ENCODE assay signal across 11 cellular contexts in the genomic region with DNA sequence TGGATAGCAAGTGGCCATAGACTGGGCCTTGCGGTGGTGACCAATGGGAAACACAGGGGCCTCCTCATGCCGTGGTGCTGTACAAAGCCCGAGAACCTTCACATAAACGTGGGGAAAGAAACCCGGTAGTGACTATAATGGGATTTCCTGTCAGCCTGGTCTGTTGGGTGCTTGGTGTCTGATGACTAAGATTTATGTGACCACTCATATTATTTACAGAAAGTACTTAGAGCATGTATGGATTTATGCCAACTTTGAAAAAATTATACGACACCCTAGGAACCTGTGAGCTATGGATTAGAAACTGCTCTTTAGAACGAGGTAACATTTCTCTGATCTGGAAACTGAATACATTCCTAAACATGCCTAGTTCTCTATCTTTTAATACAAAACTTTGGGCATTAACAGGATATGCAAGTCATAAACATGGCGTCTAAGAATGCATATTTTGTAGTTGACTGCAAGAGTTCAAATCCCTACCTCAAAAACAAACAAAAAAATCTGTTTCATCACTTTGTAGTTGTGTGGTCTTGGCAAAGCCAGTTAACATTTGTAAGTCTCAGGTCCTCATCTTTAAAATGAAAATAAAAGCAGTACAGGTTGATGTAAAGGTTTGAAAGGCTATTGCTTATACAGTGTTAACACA.
A peak's percentile ranks its signal among the peaks of the same experiment; 100 is the strongest.
DNase-seq lines count a peak whose midpoint lies in the region; ATAC-seq, FAIRE-seq and TF ChIP-seq lines count a peak whose summit lies in the region.
"Had no signal": no experiment of that assay in that cellular context is flagged by ENCODE, and none has a peak within 500 bp of the region (broad histone marks: within the 10 kb centered on the region; RNA-seq: fewer than 3 reads in every experiment).

No MANE protein-coding gene starts in this region.

- H3K4me3 ChIP-seq in astrocyte (ENCODE audit: insufficient read depth, low read depth, low read length) (no peak overlapping the region), retinal pigment epithelial cell (ENCODE audit: low read length) (no peak overlapping the region)

- DNase-seq in H54 (ENCODE audit: insufficient read length, low spot score) (peak; percentile 12), MV-4-11 (lab: John Stamatoyannopoulos, UW) (peak; percentile 77), astrocyte (ENCODE audit: low read depth) (peak; percentile 49), retinal pigment epithelial cell (ENCODE audit: low read depth) (peak; percentile 90), activated gamma-delta T cell (lab: John Stamatoyannopoulos, UW) (no peak), T1000 (lab: John Stamatoyannopoulos, UW) (no peak)
- DNase-seq: glutamatergic neuron, left colon, WERI-Rb-1 had no signal

- H3K27ac ChIP-seq in astrocyte (ENCODE audit: low read depth, low read length), result no peak overlapping the region
- H3K27ac ChIP-seq: WERI-Rb-1 had no signal

- no peaks in the 10 kb centered on the region for H3K9me3 ChIP-seq in astrocyte (ENCODE audit: insufficient read depth, low read depth, low read length)

- TF ChIP-seq CTCF in astrocyte (IDR thresholded peaks at IDR 0.05; ENCODE audit: insufficient read depth, low read depth, low read length) (no peak), retinal pigment epithelial cell (conservative IDR thresholded peaks at IDR 0.05; ENCODE audit: low read depth, low read length) (no peak)

- H3K36me3 Mint-ChIP-seq in astrocyte (ENCODE audit: low read depth, unreplicated experiment), result no peaks in the 10 kb centered on the region
- H3K36me3 Mint-ChIP-seq: IgD-negative memory B cell had no signal

- H3K4me3 Mint-ChIP-seq in astrocyte (ENCODE audit: unreplicated experiment), result no peak overlapping the region
- H3K4me3 Mint-ChIP-seq: IgD-negative memory B cell had no signal

- H3K79me2 ChIP-seq in astrocyte (ENCODE audit: insufficient read depth, low read length), result no peaks in the 10 kb centered on the region

- H3K4me1 Mint-ChIP-seq in astrocyte (ENCODE audit: low read depth, unreplicated experiment), result peaks cover 2% of the 10 kb centered on the region
- H3K4me1 Mint-ChIP-seq: IgD-negative memory B cell had no signal

- no peaks in the 10 kb centered on the region for H3K27me3 ChIP-seq in astrocyte (ENCODE audit: insufficient read depth, low read length)

- no peaks in the 10 kb centered on the region for H3K27me3 Mint-ChIP-seq in astrocyte (ENCODE audit: low read depth, unreplicated experiment)
- H3K27me3 Mint-ChIP-seq: IgD-negative memory B cell had no signal

- peak overlapping the region; percentile 36 for H2AFZ ChIP-seq in astrocyte (ENCODE audit: low read depth, low read length)

- peaks cover 2% of the 10 kb centered on the region for H3K4me1 ChIP-seq in astrocyte (ENCODE audit: insufficient read depth, low read length)

- H3K36me3 ChIP-seq in astrocyte (ENCODE audit: insufficient read depth, low read length), result no peaks in the 10 kb centered on the region
- H3K36me3 ChIP-seq: WERI-Rb-1 had no signal

- no peak for ATAC-seq in HG03135 (IDR thresholded peaks at IDR 0.05; ENCODE audit: unreplicated experiment)
- ATAC-seq: left colon had no signal

- FAIRE-seq in H54 (lab: Jason Lieb, UNC), result peak; percentile 58
- peak; percentile 9 for FAIRE-seq in astrocyte (lab: Jason Lieb, UNC)

- H3K27ac Mint-ChIP-seq in astrocyte (ENCODE audit: unreplicated experiment), result no peak overlapping the region
- H3K27ac Mint-ChIP-seq: IgD-negative memory B cell had no signal

- TF ChIP-seq POLR2A in H54 (IDR thresholded peaks at IDR 0.05; ENCODE audit: low read depth, low read length), result no peak

- H3K4me2 ChIP-seq in astrocyte (ENCODE audit: low read length), result peak overlapping the region; percentile 20

- H3K9me3 Mint-ChIP-seq in astrocyte (ENCODE audit: unreplicated experiment), result no peaks in the 10 kb centered on the region
- H3K9me3 Mint-ChIP-seq: IgD-negative memory B cell had no signal

- no peak overlapping the region for H3K9ac ChIP-seq in astrocyte (ENCODE audit: low read length)

- no peaks in the 10 kb centered on the region for H4K20me1 ChIP-seq in astrocyte (ENCODE audit: insufficient read depth, low read length)

Comparison
In these comparisons a context has a peak if more than half of its experiments do, and no peak if none do; other contexts are left out.
1. DNase-seq: peak in H54 (single experiment), MV-4-11 (single experiment), astrocyte (single experiment) and retinal pigment epithelial cell (single experiment); none in activated gamma-delta T cell (single experiment) and T1000 (single experiment).